Comparison of ENCODE assay signal across 8 cellular contexts in the genomic region with DNA sequence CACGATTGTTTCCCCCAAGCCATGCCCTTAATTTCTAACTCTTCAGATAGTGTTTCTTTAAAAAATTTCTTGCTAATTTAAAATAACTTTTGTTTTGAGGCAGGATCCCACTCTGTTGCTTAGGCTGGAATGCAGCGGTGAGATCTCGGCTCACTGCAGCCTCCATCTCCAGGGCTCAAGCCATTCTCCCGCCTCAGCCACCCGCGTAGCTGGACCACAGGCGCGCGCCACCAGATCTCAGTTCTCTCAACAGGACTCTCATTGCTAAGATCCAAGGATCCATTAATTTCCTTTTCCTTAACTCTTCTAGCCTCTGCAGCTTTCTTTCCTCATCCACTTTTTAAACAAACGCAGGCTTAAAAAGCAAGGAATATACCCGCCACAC. TPM values are rescaled to one million over a fixed set of nuclear protein-coding genes. Genes with fewer than 3 reads are reported as not detected.
DNase-seq lines count a peak whose midpoint lies in the region; ATAC-seq and TF ChIP-seq lines count a peak whose summit lies in the region.

No MANE protein-coding gene starts in this region.

- intact Hi-C loops in sciatic nerve (cut with DNase I) = no loop called here

- H3K9me3 ChIP-seq in gastroesophageal sphincter = no peaks in the 10 kb centered on the region

- peaks cover 0 to 10% of the 10 kb centered on the region in 2 donors for H3K36me3 ChIP-seq in gastroesophageal sphincter

- peak overlapping the region; percentile 90 to 99 (median 92) for H3K4me3 Mint-ChIP-seq in T-cell

- H3K36me3 Mint-ChIP-seq in T-cell = peaks cover 17% of the 10 kb centered on the region

- no peaks in the 10 kb centered on the region for H3K27me3 ChIP-seq in gastroesophageal sphincter

- peak overlapping the region; percentile 94 to 98 for H3K27ac Mint-ChIP-seq in T-cell

- peak overlapping the region; percentile 62 to 93 for H3K4me3 ChIP-seq in gastroesophageal sphincter

- 0 to 1% methylated on average over 10 to 11 of the region's 11 CpGs for WGBS in gastroesophageal sphincter (ENCODE audit: low coverage in 1 of 2), 2 donors

- DNase-seq in T-cell (no peak), sciatic nerve (ENCODE audit: low spot score) (no peak), T-helper 9 cell (no peak), GDM1 (lab: John Stamatoyannopoulos, UW) (no peak), NCI-H2171 treated with DMSO at 0.1 percent for 48 hours (lab: John Stamatoyannopoulos, UW) (no peak)

- H3K4me1 ChIP-seq in gastroesophageal sphincter = peaks cover 9 to 44% (median 13%) of the 10 kb centered on the region in 3 donors

- H3K27me3 Mint-ChIP-seq in T-cell = no peaks in the 10 kb centered on the region

- POLR2A ChIA-PET in T-cell (lab: Charles Lee) = interaction anchor here (0.5 to 1.6 kb wide), 6 partner anchors 8 to 345 kb away, joined by 3 to 41 read pairs (median 6); a partner anchor contains a TSS

- no peaks in the 10 kb centered on the region for H3K9me3 Mint-ChIP-seq in T-cell

- TF ChIP-seq CTCF in gastroesophageal sphincter (IDR thresholded peaks at IDR 0.05) = no peak

- no peak for TF ChIP-seq EP300 in gastroesophageal sphincter (IDR thresholded peaks at IDR 0.05)

- TF ChIP-seq POLR2A in gastroesophageal sphincter (IDR thresholded peaks at IDR 0.05) = no peak

- CTCF ChIA-PET in T-cell (lab: Charles Lee) = interaction anchor here (0.7 to 1.3 kb wide), 10 partner anchors 12 to 727 kb away, joined by 3 to 37 read pairs (median 4); a partner anchor contains a TSS

- ATAC-seq in GM19043 (IDR thresholded peaks at IDR 0.05; ENCODE audit: low read depth, unreplicated experiment) = peak; percentile 47
- peak; percentile 45 for ATAC-seq in HG02938 (IDR thresholded peaks at IDR 0.05; ENCODE audit: unreplicated experiment)
- ATAC-seq in T-cell (replicated peaks in 1 of 4) = peak; percentile 18 to 29 (median 24)
- peak; percentile 58 for ATAC-seq in gastroesophageal sphincter
- ATAC-seq in sciatic nerve = peak; percentile 70

- H3K4me1 Mint-ChIP-seq in T-cell = peaks cover 44 to 51% (median 48%) of the 10 kb centered on the region in 3 donors

- H3K27ac ChIP-seq in gastroesophageal sphincter = peak overlapping the region in 3 of 4 donors; percentile 95 to 97 (median 95)

RNA-seq across cellular contexts. Expression of a gene that starts 0.3 kb away (rescaled TPM):
- total RNA-seq in T-cell = 10 to 100 TPM; 64.1 to 71.7 (median 67.1) TPM
- 10 to 100 TPM; 27.1 to 29.7 (median 28.2) TPM for total RNA-seq in gastroesophageal sphincter
- 29.0 TPM for total RNA-seq in sciatic nerve

RNA-seq across cellular contexts. Expression of a gene that starts 42.3 kb away (rescaled TPM):
- total RNA-seq in T-cell (10 to 100 TPM; 15.3 to 30.8 (median 27.4) TPM), gastroesophageal sphincter (10 to 100 TPM; 33.8 to 81.4 (median 45.4) TPM), sciatic nerve (38.2 TPM)

RNA-seq across cellular contexts. Expression of a gene that starts 42.5 kb away (rescaled TPM):
- total RNA-seq in T-cell (100 to 1,000 TPM; 130 to 177 (median 152) TPM), gastroesophageal sphincter (100 to 1,000 TPM in 1 of 4 donors, 10 to 100 TPM in 3; 28.3 to 114 (median 58.1) TPM), sciatic nerve (121 TPM)
